26 cellular contexts compared by ENCODE assay signal in genomic region chr9:27565669-27566068, GRCh38. TPM values are rescaled to one million over a fixed set of nuclear protein-coding genes. Genes with fewer than 3 reads are reported as not detected.
DNase-seq lines count a peak whose midpoint lies in the region; ATAC-seq and TF ChIP-seq lines count a peak whose summit lies in the region.
"Had no signal": no experiment of that assay in that cellular context is flagged by ENCODE, and none has a peak within 500 bp of the region (broad histone marks: within the 10 kb centered on the region; RNA-seq: fewer than 3 reads in every experiment).

No MANE protein-coding gene starts in this region.

- peaks cover 21% of the 10 kb centered on the region for H3K36me3 ChIP-seq in adipocyte (ENCODE audit: control insufficient read depth, insufficient read depth, low read length, severe bottlenecking)

- H3K9ac ChIP-seq in adipocyte (ENCODE audit: low read length): no peak overlapping the region
- H3K9ac ChIP-seq: parathyroid adenoma had no signal

- H3K36me3 Mint-ChIP-seq in CD14-positive monocyte (peaks cover 51 to 60% of the 10 kb centered on the region in 2 donors), memory B cell (peaks cover 10% of the 10 kb centered on the region)

- ATAC-seq in memory B cell (ENCODE audit: low read depth) (no peak), HG03442 (IDR thresholded peaks at IDR 0.05; ENCODE audit: unreplicated experiment) (no peak), HG03469 (IDR thresholded peaks at IDR 0.05; ENCODE audit: unreplicated experiment) (no peak)
- ATAC-seq: GM23338, right cardiac atrium, upper lobe of right lung had no signal

- intact Hi-C loops in CD14-positive monocyte (cut with micrococcal nuclease): no loop called here

- H3K27me3 ChIP-seq in adipocyte (replicated peaks; ENCODE audit: control insufficient read depth, insufficient read depth, low read length): no peaks in the 10 kb centered on the region
- H3K27me3 ChIP-seq: Peyer's patch, upper lobe of right lung had no signal

- H3K9me3 ChIP-seq in adipocyte (ENCODE audit: control insufficient read depth, low read length): no peaks in the 10 kb centered on the region
- H3K9me3 ChIP-seq: left ventricle myocardium inferior, Peyer's patch, upper lobe of right lung had no signal

- H3K9me3 Mint-ChIP-seq in CD14-positive monocyte (peaks cover 0 to 4% (median 0%) of the 10 kb centered on the region in 7 donors), memory B cell (no peaks in the 10 kb centered on the region)
- H3K9me3 Mint-ChIP-seq: CD8-positive, alpha-beta memory T cell; GM23338; nephron had no signal

- peaks cover 16% of the 10 kb centered on the region for H3K4me1 ChIP-seq in adipocyte (ENCODE audit: control insufficient read depth, insufficient read depth, low read length)
- H3K4me1 ChIP-seq: parathyroid adenoma, Peyer's patch, upper lobe of right lung had no signal

- H3K27ac Mint-ChIP-seq in CD14-positive monocyte (peak overlapping the region; percentile 87 to 96 (median 92)), memory B cell (peak overlapping the region; percentile 50)
- H3K27ac Mint-ChIP-seq: CD8-positive, alpha-beta memory T cell; GM23338; nephron had no signal

- no peak for TF ChIP-seq CTCF in CD14-positive monocyte (IDR thresholded peaks at IDR 0.05)

- DNase-seq in AML-193 (lab: John Stamatoyannopoulos, UW): peak; percentile 18 to 27
- DNase-seq in CD14-positive monocyte (ENCODE audit: low spot score): no peak
- no peak for DNase-seq in adipocyte (ENCODE audit: low read depth)
- no peak for DNase-seq in memory B cell (ENCODE audit: low spot score in 2 of 2)
- DNase-seq in NCI-H2171 (lab: John Stamatoyannopoulos, UW): no peak
- DNase-seq: activated gamma-delta T cell; amygdala; CD8-positive, alpha-beta memory T cell; DMS 273 treated with DMSO at 0.1 percent for 48 hours; islet precursor cell; left ventricle myocardium inferior; NCI-H1092 treated with DMSO at 0.1 percent for 48 hours; NCI-H187; NCI-H526; Peyer's patch; right cardiac atrium; SIG-M5; stimulated activated CD4-positive, alpha-beta T cell treated with anti-CD3 and anti-CD28 coated beads, Interleukin-12 subunit alpha, Interleukin-12 subunit beta, amount 100 ng/mL, for 4 hours; stimulated activated CD4-positive, alpha-beta T cell treated with anti-CD3 and anti-CD28 coated beads, Interleukin-4, amount 100 ng/mL, for 1 hour; substantia nigra; upper lobe of right lung had no signal

- H3K4me3 Mint-ChIP-seq in CD14-positive monocyte (peak overlapping the region; percentile 53 to 81), memory B cell (no peak overlapping the region)
- H3K4me3 Mint-ChIP-seq: CD8-positive, alpha-beta memory T cell; GM23338; nephron had no signal

- H3K4me3 ChIP-seq in adipocyte (ENCODE audit: low read length): peak overlapping the region; percentile 23
- H3K4me3 ChIP-seq: GM23338, left ventricle myocardium inferior, Peyer's patch, upper lobe of right lung had no signal

- H3K27me3 Mint-ChIP-seq in CD14-positive monocyte (ENCODE audit: low read depth in 3 of 3): peaks cover 0 to under 1% (median 0%) of the 10 kb centered on the region in 3 donors
- no peaks in the 10 kb centered on the region for H3K27me3 Mint-ChIP-seq in memory B cell
- H3K27me3 Mint-ChIP-seq: CD8-positive, alpha-beta memory T cell had no signal

- peaks cover 69% of the 10 kb centered on the region for H3K4me1 Mint-ChIP-seq in CD14-positive monocyte
- H3K4me1 Mint-ChIP-seq in memory B cell: peaks cover 9% of the 10 kb centered on the region
- H3K4me1 Mint-ChIP-seq: GM23338 had no signal

RNA-seq across cellular contexts. Expression of gene C9orf72, which starts 7.6 kb away (rescaled TPM):
- polyA plus RNA-seq in CD14-positive monocyte: 100 to 1,000 TPM; 105 to 128 TPM

RNA-seq across cellular contexts. Expression of gene MOB3B, which starts 36.1 kb away (rescaled TPM):
- 1 to 10 TPM; 1.2 to 1.4 TPM for polyA plus RNA-seq in CD14-positive monocyte

RNA-seq across cellular contexts. Expression of gene IFNK, which starts 41.6 kb away (rescaled TPM):
- not detected for polyA plus RNA-seq in CD14-positive monocyte
- polyA plus RNA-seq: CD8-positive, alpha-beta memory T cell; GM23338; right cardiac atrium had no signal

Comparison
In these comparisons a context has a peak if more than half of its experiments do, and no peak if none do; other contexts are left out.
1. DNase-seq: peak in AML-193 (2 of 2); none in CD14-positive monocyte (single experiment), adipocyte (single experiment), memory B cell (0 of 2) and NCI-H2171 (single experiment).